In the genomic region with DNA sequence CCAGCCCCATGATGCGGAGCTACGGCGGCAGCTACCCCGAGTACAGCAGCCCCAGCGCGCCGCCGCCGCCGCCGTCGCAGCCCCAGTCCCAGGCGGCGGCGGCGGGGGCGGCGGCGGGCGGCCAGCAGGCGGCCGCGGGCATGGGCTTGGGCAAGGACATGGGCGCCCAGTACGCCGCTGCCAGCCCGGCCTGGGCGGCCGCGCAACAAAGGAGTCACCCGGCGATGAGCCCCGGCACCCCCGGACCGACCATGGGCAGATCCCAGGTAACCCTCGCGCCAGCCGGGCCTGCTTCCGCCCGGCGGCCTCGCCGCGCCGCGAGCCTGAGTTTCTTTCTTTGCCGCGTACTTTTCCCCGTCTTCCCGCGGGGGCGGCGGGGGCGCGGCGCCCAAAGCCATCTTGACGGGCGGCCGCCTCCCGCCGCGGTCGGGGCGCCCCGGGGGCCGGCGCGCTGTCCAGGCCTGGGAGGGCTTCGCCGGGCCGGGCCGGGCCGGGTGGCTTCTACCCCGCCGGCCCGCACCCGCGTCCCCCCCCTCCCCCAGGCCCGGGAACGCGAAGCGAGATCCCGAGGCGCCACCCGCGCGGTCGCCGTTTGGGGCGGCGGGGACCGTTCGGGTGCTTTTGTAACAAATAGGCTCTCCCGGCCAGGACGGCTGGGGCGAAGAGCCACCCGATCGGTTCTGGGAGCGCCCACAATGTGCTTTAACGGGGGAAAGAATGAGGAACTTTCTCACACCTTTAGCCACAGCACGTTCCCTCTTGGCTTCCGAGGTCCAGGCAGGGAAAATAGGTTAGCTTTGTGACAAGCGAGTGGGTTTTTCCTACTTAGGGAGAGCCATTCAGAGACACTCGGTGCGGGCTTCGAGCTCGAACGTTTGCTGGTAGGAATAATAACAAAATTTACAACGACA, we compare ENCODE assay signal across 1 cellular context.
TF ChIP-seq lines count a peak whose summit lies in the region.

No MANE protein-coding gene starts in this region.

TF ChIP-seq in GM12878, 131 proteins besides CTCF, POLR2A, EP300 and RAD21 (continued from another document and continues in another):
- no peak for TF ChIP-seq NFXL1 (IDR thresholded peaks at IDR 0.05; ENCODE audit: borderline replicate concordance)
- no peak for TF ChIP-seq NFIC (IDR thresholded peaks at IDR 0.05; ENCODE audit: low read depth, low read length)
- TF ChIP-seq RELB (IDR thresholded peaks at IDR 0.05; ENCODE audit: low read depth), result no peak
- TF ChIP-seq ATF2 (IDR thresholded peaks at IDR 0.05; ENCODE audit: low read length), result no peak
- no peak for TF ChIP-seq ZNF384 (IDR thresholded peaks at IDR 0.05; ENCODE audit: borderline replicate concordance, low read depth, low read length)
- no peak for TF ChIP-seq STAT3 (IDR thresholded peaks at IDR 0.05; ENCODE audit: low read depth, low read length)
- no peak for TF ChIP-seq YBX1 (IDR thresholded peaks at IDR 0.05)
- no peak for TF ChIP-seq CEBPB (IDR thresholded peaks at IDR 0.05; ENCODE audit: borderline replicate concordance in 1 of 2, low read depth in 2 of 2, low read length in 2 of 2)
- TF ChIP-seq EGR1 (IDR thresholded peaks at IDR 0.05; ENCODE audit: borderline replicate concordance in 1 of 2, low read depth in 2 of 2, low read length in 2 of 2), result peak in 1 of 2 experiments; percentile 93; a peak in 2 of 3 replicates
- TF ChIP-seq BACH1 (IDR thresholded peaks at IDR 0.05; ENCODE audit: borderline replicate concordance), result peak; percentile 57; the same call in 1 of the 2 replicates
- TF ChIP-seq LARP7 (IDR thresholded peaks at IDR 0.05), result peak; percentile 57
- TF ChIP-seq POU2F2 (IDR thresholded peaks at IDR 0.05; ENCODE audit: borderline replicate concordance, low read depth, low read length), result no peak
- no peak for TF ChIP-seq MLLT1 (IDR thresholded peaks at IDR 0.05)
- TF ChIP-seq SRF (IDR thresholded peaks at IDR 0.05; ENCODE audit: low read depth in 2 of 2, low read length in 2 of 2), result no peak
- no peak for TF ChIP-seq BCLAF1 (IDR thresholded peaks at IDR 0.05)
- TF ChIP-seq SMARCA5 (IDR thresholded peaks at IDR 0.05), result peak; percentile 59; the same call in 1 of the 2 replicates
- no peak for TF ChIP-seq CBFB (IDR thresholded peaks at IDR 0.05; ENCODE audit: low read depth)
- TF ChIP-seq HCFC1 (IDR thresholded peaks at IDR 0.05; ENCODE audit: low read length), result no peak
- TF ChIP-seq RAD51 (IDR thresholded peaks at IDR 0.05), result no peak
- TF ChIP-seq BHLHE40 (IDR thresholded peaks at IDR 0.05; ENCODE audit: borderline replicate concordance in 1 of 2, low read depth in 2 of 2, low read length in 1 of 2), result no peak; a peak in 1 of 4 replicates
- TF ChIP-seq SMAD5 (IDR thresholded peaks at IDR 0.05; ENCODE audit: low read depth), result peak; percentile 41; the same call in 1 of the 2 replicates
- TF ChIP-seq BMI1 (IDR thresholded peaks at IDR 0.05; ENCODE audit: borderline replicate concordance), result no peak
- no peak for TF ChIP-seq PRDM15 (CRISPR knock-in tag; IDR thresholded peaks at IDR 0.05)
- TF ChIP-seq, protein P1, sequence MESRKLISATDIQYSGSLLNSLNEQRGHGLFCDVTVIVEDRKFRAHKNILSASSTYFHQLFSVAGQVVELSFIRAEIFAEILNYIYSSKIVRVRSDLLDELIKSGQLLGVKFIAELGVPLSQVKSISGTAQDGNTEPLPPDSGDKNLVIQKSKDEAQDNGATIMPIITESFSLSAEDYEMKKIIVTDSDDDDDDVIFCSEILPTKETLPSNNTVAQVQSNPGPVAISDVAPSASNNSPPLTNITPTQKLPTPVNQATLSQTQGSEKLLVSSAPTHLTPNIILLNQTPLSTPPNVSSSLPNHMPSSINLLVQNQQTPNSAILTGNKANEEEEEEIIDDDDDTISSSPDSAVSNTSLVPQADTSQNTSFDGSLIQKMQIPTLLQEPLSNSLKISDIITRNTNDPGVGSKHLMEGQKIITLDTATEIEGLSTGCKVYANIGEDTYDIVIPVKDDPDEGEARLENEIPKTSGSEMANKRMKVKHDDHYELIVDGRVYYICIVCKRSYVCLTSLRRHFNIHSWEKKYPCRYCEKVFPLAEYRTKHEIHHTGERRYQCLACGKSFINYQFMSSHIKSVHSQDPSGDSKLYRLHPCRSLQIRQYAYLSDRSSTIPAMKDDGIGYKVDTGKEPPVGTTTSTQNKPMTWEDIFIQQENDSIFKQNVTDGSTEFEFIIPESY (IDR thresholded peaks at IDR 0.05), result no peak
- no peak for TF ChIP-seq ZZZ3 (IDR thresholded peaks at IDR 0.05; ENCODE audit: control insufficient read depth, insufficient read length, low read depth)
- TF ChIP-seq KDM1A (IDR thresholded peaks at IDR 0.05; ENCODE audit: borderline replicate concordance), result no peak
- no peak for TF ChIP-seq ETV6 (conservative IDR thresholded peaks at IDR 0.05 in 1 of 2, IDR thresholded peaks at IDR 0.05 in 1 of 2; ENCODE audit: borderline replicate concordance in 1 of 2, low read depth in 1 of 2)
- peak; percentile 38 for TF ChIP-seq HDAC6 (IDR thresholded peaks at IDR 0.05; ENCODE audit: unreplicated experiment)
- no peak for TF ChIP-seq KLF5 (IDR thresholded peaks at IDR 0.05; ENCODE audit: partially characterized antibody)
- TF ChIP-seq, protein P2, sequence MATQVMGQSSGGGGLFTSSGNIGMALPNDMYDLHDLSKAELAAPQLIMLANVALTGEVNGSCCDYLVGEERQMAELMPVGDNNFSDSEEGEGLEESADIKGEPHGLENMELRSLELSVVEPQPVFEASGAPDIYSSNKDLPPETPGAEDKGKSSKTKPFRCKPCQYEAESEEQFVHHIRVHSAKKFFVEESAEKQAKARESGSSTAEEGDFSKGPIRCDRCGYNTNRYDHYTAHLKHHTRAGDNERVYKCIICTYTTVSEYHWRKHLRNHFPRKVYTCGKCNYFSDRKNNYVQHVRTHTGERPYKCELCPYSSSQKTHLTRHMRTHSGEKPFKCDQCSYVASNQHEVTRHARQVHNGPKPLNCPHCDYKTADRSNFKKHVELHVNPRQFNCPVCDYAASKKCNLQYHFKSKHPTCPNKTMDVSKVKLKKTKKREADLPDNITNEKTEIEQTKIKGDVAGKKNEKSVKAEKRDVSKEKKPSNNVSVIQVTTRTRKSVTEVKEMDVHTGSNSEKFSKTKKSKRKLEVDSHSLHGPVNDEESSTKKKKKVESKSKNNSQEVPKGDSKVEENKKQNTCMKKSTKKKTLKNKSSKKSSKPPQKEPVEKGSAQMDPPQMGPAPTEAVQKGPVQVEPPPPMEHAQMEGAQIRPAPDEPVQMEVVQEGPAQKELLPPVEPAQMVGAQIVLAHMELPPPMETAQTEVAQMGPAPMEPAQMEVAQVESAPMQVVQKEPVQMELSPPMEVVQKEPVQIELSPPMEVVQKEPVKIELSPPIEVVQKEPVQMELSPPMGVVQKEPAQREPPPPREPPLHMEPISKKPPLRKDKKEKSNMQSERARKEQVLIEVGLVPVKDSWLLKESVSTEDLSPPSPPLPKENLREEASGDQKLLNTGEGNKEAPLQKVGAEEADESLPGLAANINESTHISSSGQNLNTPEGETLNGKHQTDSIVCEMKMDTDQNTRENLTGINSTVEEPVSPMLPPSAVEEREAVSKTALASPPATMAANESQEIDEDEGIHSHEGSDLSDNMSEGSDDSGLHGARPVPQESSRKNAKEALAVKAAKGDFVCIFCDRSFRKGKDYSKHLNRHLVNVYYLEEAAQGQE (IDR thresholded peaks at IDR 0.05; ENCODE audit: low read depth, low read length), result no peak
- no peak for TF ChIP-seq ATF3 (IDR thresholded peaks at IDR 0.05; ENCODE audit: borderline replicate concordance, extremely low read depth, low read depth, low read length)
- TF ChIP-seq, protein P3, sequence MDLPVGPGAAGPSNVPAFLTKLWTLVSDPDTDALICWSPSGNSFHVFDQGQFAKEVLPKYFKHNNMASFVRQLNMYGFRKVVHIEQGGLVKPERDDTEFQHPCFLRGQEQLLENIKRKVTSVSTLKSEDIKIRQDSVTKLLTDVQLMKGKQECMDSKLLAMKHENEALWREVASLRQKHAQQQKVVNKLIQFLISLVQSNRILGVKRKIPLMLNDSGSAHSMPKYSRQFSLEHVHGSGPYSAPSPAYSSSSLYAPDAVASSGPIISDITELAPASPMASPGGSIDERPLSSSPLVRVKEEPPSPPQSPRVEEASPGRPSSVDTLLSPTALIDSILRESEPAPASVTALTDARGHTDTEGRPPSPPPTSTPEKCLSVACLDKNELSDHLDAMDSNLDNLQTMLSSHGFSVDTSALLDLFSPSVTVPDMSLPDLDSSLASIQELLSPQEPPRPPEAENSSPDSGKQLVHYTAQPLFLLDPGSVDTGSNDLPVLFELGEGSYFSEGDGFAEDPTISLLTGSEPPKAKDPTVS (IDR thresholded peaks at IDR 0.05; ENCODE audit: low read depth, low read length), result no peak
- TF ChIP-seq ZBED1 (IDR thresholded peaks at IDR 0.05; ENCODE audit: borderline replicate concordance), result no peak
- TF ChIP-seq ZNF274 (IDR thresholded peaks at IDR 0.05; ENCODE audit: insufficient read depth, insufficient read length), result no peak
